Comparison of ENCODE assay signal across 14 cellular contexts in genomic region chr4:186715077-186715476, GRCh38. TPM values are rescaled to one million over a fixed set of nuclear protein-coding genes. Genes with fewer than 3 reads are reported as not detected.
DNase-seq lines count a peak whose midpoint lies in the region; TF ChIP-seq lines count a peak whose summit lies in the region.
"Had no signal": no experiment of that assay in that cellular context is flagged by ENCODE, and none has a peak within 500 bp of the region (broad histone marks: within the 10 kb centered on the region; RNA-seq: fewer than 3 reads in every experiment).

No MANE protein-coding gene starts in this region.

- H3K4me2 ChIP-seq in osteoblast (ENCODE audit: insufficient read depth, low read length), result peak overlapping the region; percentile 72
- H3K4me2 ChIP-seq: A549, BLaER1 had no signal

- peaks cover 98% of the 10 kb centered on the region for H3K79me2 ChIP-seq in osteoblast (ENCODE audit: insufficient read depth, low read length)

- DNase-seq in NCI-H345 (lab: John Stamatoyannopoulos, UW) (peak; percentile 7), NCI-H345 treated with DMSO at 0.1 percent for 48 hours (lab: John Stamatoyannopoulos, UW; ENCODE audit: unreplicated experiment) (no peak), astrocyte of the hippocampus (ENCODE audit: low read depth, low spot score) (peak; percentile 56), osteoblast (ENCODE audit: insufficient read length, low spot score, missing footprints) (no peak), GF-D8 (lab: John Stamatoyannopoulos, UW) (no peak), mucosa of gallbladder (ENCODE audit: low spot score) (no peak), DMS 273 (lab: John Stamatoyannopoulos, UW; ENCODE audit: unreplicated experiment) (no peak), GDM1 (lab: John Stamatoyannopoulos, UW) (no peak)
- DNase-seq: CD8-positive, alpha-beta T cell; COR-L47 had no signal

- H3K27ac ChIP-seq in osteoblast (ENCODE audit: low read depth, low read length), result peak overlapping the region; percentile 66
- H3K27ac ChIP-seq: 22Rv1, A549, BLaER1 had no signal

- no peak overlapping the region for H3K4me3 ChIP-seq in osteoblast (ENCODE audit: insufficient read depth, low read length)
- H3K4me3 ChIP-seq: A549, BLaER1, HAP-1 had no signal

- no peaks in the 10 kb centered on the region for H3K9me3 ChIP-seq in osteoblast (ENCODE audit: low read depth, low read length)

- H2AFZ ChIP-seq in osteoblast (ENCODE audit: low read length), result no peak overlapping the region

- peaks cover 3% of the 10 kb centered on the region for H3K36me3 ChIP-seq in osteoblast (ENCODE audit: insufficient read depth, low read length)
- H3K36me3 ChIP-seq: HAP-1 had no signal

- H3K4me1 ChIP-seq in osteoblast (ENCODE audit: insufficient read depth, low read length), result peaks cover 24% of the 10 kb centered on the region

- H4K20me1 ChIP-seq in osteoblast (ENCODE audit: insufficient read depth, low read length), result peaks cover 46% of the 10 kb centered on the region

- no peaks in the 10 kb centered on the region for H3K27me3 ChIP-seq in osteoblast (ENCODE audit: insufficient read depth, low read length)
- H3K27me3 ChIP-seq: BLaER1 had no signal

- no peak for TF ChIP-seq CTCF in osteoblast (IDR thresholded peaks at IDR 0.05; ENCODE audit: extremely low read depth, low read depth, low read length)

RNA-seq across cellular contexts. Expression of gene FAT1, which starts 8.6 kb away (rescaled TPM):
- 474 and 522 TPM in 2 replicates for total RNA-seq in osteoblast
- 172 TPM for total RNA-seq in mucosa of gallbladder
- total RNA-seq: CD8-positive, alpha-beta T cell had no signal

Comparison
In these comparisons a context has a peak if more than half of its experiments do, and no peak if none do; other contexts are left out.
1. DNase-seq: peak in NCI-H345 (single experiment) and astrocyte of the hippocampus (single experiment); none in NCI-H345 treated with DMSO at 0.1 percent for 48 hours (single experiment), osteoblast (single experiment), GF-D8 (single experiment), mucosa of gallbladder (single experiment), DMS 273 (single experiment) and GDM1 (single experiment).